In genomic region chr9:104386020-104386419, GRCh38 we compare ENCODE assay signal across 14 cellular contexts.
"Had no signal": no experiment of that assay in that cellular context is flagged by ENCODE, and none has a peak within 500 bp of the region (broad histone marks: within the 10 kb centered on the region; RNA-seq: fewer than 3 reads in every experiment).

No MANE protein-coding gene starts in this region.

- H3K27ac Mint-ChIP-seq: activated CD4-positive, alpha-beta memory T cell treated with anti-CD3 and anti-CD28 coated beads for 36 hours; activated CD8-positive, alpha-beta memory T cell treated with anti-CD3 and anti-CD28 coated beads, Interleukin-2, amount 10 ng/mL, durations not matched to agents 7 days and 5 days; activated T-helper 2 cell treated with anti-CD3 and anti-CD28 coated beads, Interferon-gamma antibody, Interleukin-2, Interleukin-4, amounts not matched to agents 10 μg/mL and 5 μg/mL and 100 μg/mL, durations not matched to agents 14 hours and 24 hours and 36 hours; natural killer cell treated with Interleukin-12 subunit alpha and Interleukin-12 subunit beta and Interleukin-15 and Interleukin-18, amount 100 ng/mL, for 72 hours; stimulated activated effector memory CD8-positive, alpha-beta T cell treated with anti-CD3 and anti-CD28 coated beads, Interleukin-12 subunit alpha, Interleukin-12 subunit beta, amount 100 ng/mL, for 72 hours had no signal

- H3K36me3 Mint-ChIP-seq: activated CD4-positive, alpha-beta memory T cell treated with anti-CD3 and anti-CD28 coated beads for 36 hours; activated CD8-positive, alpha-beta memory T cell treated with anti-CD3 and anti-CD28 coated beads, Interleukin-2, amount 10 ng/mL, durations not matched to agents 7 days and 5 days; natural killer cell treated with Interleukin-12 subunit alpha and Interleukin-12 subunit beta and Interleukin-15 and Interleukin-18, amount 100 ng/mL, for 72 hours; stimulated activated effector memory CD8-positive, alpha-beta T cell treated with anti-CD3 and anti-CD28 coated beads, Interleukin-12 subunit alpha, Interleukin-12 subunit beta, amount 100 ng/mL, for 72 hours had no signal

- H3K9me3 Mint-ChIP-seq: activated CD4-positive, alpha-beta memory T cell treated with anti-CD3 and anti-CD28 coated beads for 36 hours; activated T-helper 2 cell treated with anti-CD3 and anti-CD28 coated beads, Interferon-gamma antibody, Interleukin-2, Interleukin-4, amounts not matched to agents 10 μg/mL and 5 μg/mL and 100 μg/mL, durations not matched to agents 14 hours and 24 hours and 36 hours; natural killer cell treated with Interleukin-12 subunit alpha and Interleukin-12 subunit beta and Interleukin-15 and Interleukin-18, amount 100 ng/mL, for 72 hours; stimulated activated effector memory CD8-positive, alpha-beta T cell treated with anti-CD3 and anti-CD28 coated beads, Interleukin-12 subunit alpha, Interleukin-12 subunit beta, amount 100 ng/mL, for 72 hours had no signal

- FAIRE-seq: keratinocyte had no signal

- H3K27me3 Mint-ChIP-seq: activated CD4-positive, alpha-beta memory T cell treated with anti-CD3 and anti-CD28 coated beads for 36 hours; activated CD8-positive, alpha-beta memory T cell treated with anti-CD3 and anti-CD28 coated beads, Interleukin-2, amount 10 ng/mL, durations not matched to agents 7 days and 5 days; natural killer cell treated with Interleukin-12 subunit alpha and Interleukin-12 subunit beta and Interleukin-15 and Interleukin-18, amount 100 ng/mL, for 72 hours had no signal

- H3K4me3 Mint-ChIP-seq: activated CD4-positive, alpha-beta memory T cell treated with anti-CD3 and anti-CD28 coated beads for 36 hours; activated CD8-positive, alpha-beta memory T cell treated with anti-CD3 and anti-CD28 coated beads, Interleukin-2, amount 10 ng/mL, durations not matched to agents 7 days and 5 days; natural killer cell treated with Interleukin-12 subunit alpha and Interleukin-12 subunit beta and Interleukin-15 and Interleukin-18, amount 100 ng/mL, for 72 hours; stimulated activated effector memory CD8-positive, alpha-beta T cell treated with anti-CD3 and anti-CD28 coated beads, Interleukin-12 subunit alpha, Interleukin-12 subunit beta, amount 100 ng/mL, for 72 hours had no signal

- DNase-seq: activated CD4-positive, alpha-beta memory T cell treated with anti-CD3 and anti-CD28 coated beads for 36 hours; activated CD8-positive, alpha-beta memory T cell treated with anti-CD3 and anti-CD28 coated beads, Interleukin-2, amount 10 ng/mL, durations not matched to agents 7 days and 5 days; activated naive CD4-positive, alpha-beta T cell treated with anti-CD3 and anti-CD28 coated beads, Interleukin-2, amount 50 U/mL, for 16 hours; activated T-cell treated with anti-CD3 and anti-CD28 coated beads, Interleukin-2, amount 50 U/mL, for 1 hour; dorsolateral prefrontal cortex; gastrocnemius medialis; left ventricle myocardium superior; posterior cingulate gyrus; upper lobe of right lung had no signal

- ATAC-seq: activated CD4-positive, CD25-positive, alpha-beta regulatory T cell treated with anti-CD3 and anti-CD28 coated beads, Interleukin-2, amount 50 U/mL, for 24 hours; activated CD8-positive, alpha-beta memory T cell treated with anti-CD3 and anti-CD28 coated beads, Interleukin-2, amount 10 ng/mL, durations not matched to agents 7 days and 5 days; gastrocnemius medialis; left ventricle myocardium superior; natural killer cell treated with Interleukin-12 subunit alpha and Interleukin-12 subunit beta and Interleukin-15 and Interleukin-18, amount 100 ng/mL, for 72 hours; stimulated activated effector memory CD8-positive, alpha-beta T cell treated with anti-CD3 and anti-CD28 coated beads, Interleukin-12 subunit alpha, Interleukin-12 subunit beta, amount 100 ng/mL, for 72 hours had no signal

- H3K4me1 Mint-ChIP-seq: activated CD8-positive, alpha-beta memory T cell treated with anti-CD3 and anti-CD28 coated beads, Interleukin-2, amount 10 ng/mL, durations not matched to agents 7 days and 5 days; stimulated activated effector memory CD8-positive, alpha-beta T cell treated with anti-CD3 and anti-CD28 coated beads, Interleukin-12 subunit alpha, Interleukin-12 subunit beta, amount 100 ng/mL, for 72 hours had no signal
